8 cellular contexts compared by ENCODE assay signal in the genomic region with DNA sequence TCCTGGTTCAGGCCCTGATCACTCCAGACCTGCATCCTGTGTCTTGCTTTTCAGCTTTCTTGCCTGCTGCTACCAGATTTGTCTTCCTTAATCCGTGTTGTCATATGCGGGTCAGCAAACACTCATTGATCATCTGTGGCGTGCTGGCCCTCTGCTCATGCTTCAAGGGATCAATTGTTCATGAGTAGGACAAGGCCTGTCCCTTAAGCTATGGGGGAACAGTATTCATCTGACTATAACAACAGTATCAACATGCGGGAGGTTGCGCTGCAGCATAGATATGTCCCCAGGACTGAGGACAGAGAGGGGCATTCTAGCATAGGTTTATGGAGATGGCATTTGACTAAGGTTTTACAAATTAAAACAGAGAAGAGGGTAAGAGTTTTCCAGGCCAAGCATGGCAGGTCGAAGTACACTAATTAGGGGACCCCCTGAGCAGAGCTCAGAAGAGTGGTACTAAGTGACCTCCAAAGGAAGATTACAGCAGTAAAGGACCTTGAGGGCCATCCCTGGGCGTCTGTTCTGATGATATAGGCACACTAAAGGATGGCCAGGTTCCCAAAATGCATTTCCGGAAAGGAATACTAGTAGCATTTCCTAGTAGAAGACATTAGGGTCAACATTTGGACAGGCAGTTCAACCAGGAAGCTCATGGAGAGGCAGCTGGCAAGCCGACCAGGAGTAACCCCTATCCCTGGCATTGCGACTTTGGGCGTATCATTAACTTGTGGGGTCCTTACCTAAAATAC. TPM values are rescaled to one million over a fixed set of nuclear protein-coding genes. Genes with fewer than 3 reads are reported as not detected.
DNase-seq lines count a peak whose midpoint lies in the region; ATAC-seq, FAIRE-seq and TF ChIP-seq lines count a peak whose summit lies in the region.

No MANE protein-coding gene starts in this region.

- FAIRE-seq in HepG2 (lab: Jason Lieb, UNC), result no peak

- H3K4me1 Mint-ChIP-seq in MCF 10A (ENCODE audit: insufficient read depth, unreplicated experiment), result peaks cover 16% of the 10 kb centered on the region
- H3K4me1 Mint-ChIP-seq in WTC11, result peaks cover 3% of the 10 kb centered on the region
- H3K4me1 Mint-ChIP-seq in stimulated activated memory B cell treated with anti-CD40 and anti-IgM and Interleukin-4, amounts not matched to agents 10 μg/mL and 1 μg/mL and 100 μg/mL, for 72 hours, result peaks cover 29% of the 10 kb centered on the region

- H3K27me3 ChIP-seq in breast epithelium (no peaks in the 10 kb centered on the region), HepG2 (ENCODE audit: control insufficient read depth in 1 of 2, insufficient read depth in 2 of 2, low read length in 2 of 2) (no peaks in the 10 kb centered on the region; a peak in 1 of 5 replicates), transverse colon (no peaks in the 10 kb centered on the region)

- POLR2A ChIA-PET in MCF 10A (lab: Yijun Ruan, JAX) (interaction anchor here (0.6 to 9.1 kb wide), 25 partner anchors 10 to 594 kb away, joined by 3 to 234 read pairs (median 4); a partner anchor contains a TSS), WTC11 (lab: Charles Lee) (interaction anchor here (0.8 to 3.4 kb wide), 6 partner anchors 9 to 71 kb away, joined by 5 to 35 read pairs (median 11); a partner anchor contains a TSS), HepG2 (lab: Yijun Ruan, JAX) (interaction anchor here (1.0 to 4.2 kb wide), 10 partner anchors 10 to 79 kb away, joined by 3 to 108 read pairs (median 9); a partner anchor contains a TSS)

- no peaks in the 10 kb centered on the region for H3K36me3 Mint-ChIP-seq in MCF 10A (ENCODE audit: insufficient read depth, unreplicated experiment)
- no peaks in the 10 kb centered on the region for H3K36me3 Mint-ChIP-seq in WTC11
- peaks cover 2% of the 10 kb centered on the region for H3K36me3 Mint-ChIP-seq in stimulated activated memory B cell treated with anti-CD40 and anti-IgM and Interleukin-4, amounts not matched to agents 10 μg/mL and 1 μg/mL and 100 μg/mL, for 72 hours

- 0 out of 2 replicates have a peak, but pooled peaks have one; percentile 33 for TF ChIP-seq RAD21 in HepG2 (CRISPR knock-in tag; IDR thresholded peaks at IDR 0.05)

- H3K4me1 ChIP-seq in breast epithelium (peaks cover 0 to 7% of the 10 kb centered on the region in 2 donors), HepG2 (ENCODE audit: insufficient read depth, low read length) (peaks cover 61% of the 10 kb centered on the region), transverse colon (peaks cover 14 to 31% (median 20%) of the 10 kb centered on the region in 4 donors)

- H3K27me3 Mint-ChIP-seq in MCF 10A (ENCODE audit: insufficient read depth, unreplicated experiment) (no peaks in the 10 kb centered on the region), WTC11 (ENCODE audit: low read depth) (no peaks in the 10 kb centered on the region; the same call in 1 of the 2 replicates)
- H3K27me3 Mint-ChIP-seq in stimulated activated memory B cell treated with anti-CD40 and anti-IgM and Interleukin-4, amounts not matched to agents 10 μg/mL and 1 μg/mL and 100 μg/mL, for 72 hours, result no peaks in the 10 kb centered on the region

- peak overlapping the region; percentile 72 for H3K9ac ChIP-seq in HepG2 (ENCODE audit: insufficient read depth, low read depth, low read length)

- H3K9me3 ChIP-seq in breast epithelium (no peaks in the 10 kb centered on the region), HepG2 (ENCODE audit: low read length) (no peaks in the 10 kb centered on the region), transverse colon (no peaks in the 10 kb centered on the region)

- 51% methylated on average over 11 of the region's 11 CpGs for WGBS in HepG2 (ENCODE audit: low lambda C conversion rate)
- 32 to 48% methylated on average over 5 to 11 of the region's 11 CpGs for WGBS in transverse colon (ENCODE audit: low coverage in 1 of 2), 2 donors

- ATAC-seq in WTC11 (no peak), HepG2 (no peak), HG03439 (IDR thresholded peaks at IDR 0.05; ENCODE audit: unreplicated experiment) (no peak)
- ATAC-seq in stimulated activated memory B cell treated with anti-CD40 and anti-IgM and Interleukin-4, amounts not matched to agents 10 μg/mL and 1 μg/mL and 100 μg/mL, for 72 hours, result no peak

- CTCF ChIA-PET in MCF 10A (lab: Yijun Ruan, JAX), result interaction anchor here (0.7 to 5.4 kb wide), 13 partner anchors 10 to 433 kb away, joined by 3 to 87 read pairs (median 4); a partner anchor contains a TSS
- CTCF ChIA-PET in WTC11 (lab: Charles Lee), result interaction anchor here (1.2 to 3.5 kb wide), 5 partner anchors 11 to 67 kb away, joined by 3 to 53 read pairs (median 7); a partner anchor contains a TSS
- CTCF ChIA-PET in HepG2 (lab: Yijun Ruan, JAX; ENCODE audit: low intra/inter-chr PET ratio, low total read pairs), result no interaction called here

- DNase-seq in breast epithelium (ENCODE audit: low spot score in 2 of 2) (no peak), MCF 10A (ENCODE audit: unreplicated experiment) (no peak), WTC11 (ENCODE audit: low spot score) (no peak), HepG2 (ENCODE audit: low spot score) (no peak), transverse colon (peak; percentile 26), HT-29 (ENCODE audit: low spot score) (no peak)

- H2AFZ ChIP-seq in HepG2 (ENCODE audit: low read length), result peak overlapping the region; percentile 47

- peak overlapping the region; percentile 90 for H3K4me2 ChIP-seq in HepG2 (ENCODE audit: low read depth, low read length)

- TF ChIP-seq EP300 in HepG2 (IDR thresholded peaks at IDR 0.05; ENCODE audit: low read depth in 2 of 2, low read length in 2 of 2) (no peak), HepG2 (CRISPR knock-in tag; IDR thresholded peaks at IDR 0.05; ENCODE audit: borderline replicate concordance) (no peak), transverse colon (IDR thresholded peaks at IDR 0.05; ENCODE audit: low read depth) (no peak)

- peak overlapping the region; percentile 100 for H3K27ac ChIP-seq in breast epithelium
- H3K27ac ChIP-seq in HepG2 (ENCODE audit: extremely low read length, insufficient read depth, low read length), result peak overlapping the region; percentile 51
- H3K27ac ChIP-seq in transverse colon, result peak overlapping the region; percentile 95 to 100 (median 98)

- BruUV-seq in MCF 10A (replicated peaks; lab: Mats Ljungman, UMichigan), result no TSS peak
- TSS peak; percentile 84 for BruUV-seq in HepG2 (replicated peaks; lab: Mats Ljungman, UMichigan)

- TF ChIP-seq CTCF in breast epithelium (IDR thresholded peaks at IDR 0.05) (no peak), MCF 10A (IDR thresholded peaks at IDR 0.05; ENCODE audit: unreplicated experiment) (no peak), WTC11 (IDR thresholded peaks at IDR 0.05) (no peak), HepG2 (CRISPR knock-in tag; IDR thresholded peaks at IDR 0.05) (no peak), transverse colon (IDR thresholded peaks at IDR 0.05) (no peak)

- H3K9me3 Mint-ChIP-seq in MCF 10A (ENCODE audit: unreplicated experiment) (no peaks in the 10 kb centered on the region), WTC11 (no peaks in the 10 kb centered on the region)
- H3K9me3 Mint-ChIP-seq in stimulated activated memory B cell treated with anti-CD40 and anti-IgM and Interleukin-4, amounts not matched to agents 10 μg/mL and 1 μg/mL and 100 μg/mL, for 72 hours, result no peaks in the 10 kb centered on the region

- in situ Hi-C loops in HepG2 (cut with HindIII; ENCODE audit: extremely low pct_ligation_motif_present, low pct_unique_long_range_greater_than_20kb) (no loop called here), transverse colon (cut with MboI; ENCODE audit: low pct_ligation_motif_present in 1 of 4, low pct_unique_long_range_greater_than_20kb in 1 of 4, low sequenced_read_pairs in 3 of 4) (no loop called here)

- H3K79me2 ChIP-seq in HepG2 (ENCODE audit: insufficient read depth, low read length), result peaks cover 24% of the 10 kb centered on the region

- no peak for TF ChIP-seq POLR2A in breast epithelium (IDR thresholded peaks at IDR 0.05)
- no peak for TF ChIP-seq POLR2A in HepG2 (IDR thresholded peaks at IDR 0.05; ENCODE audit: insufficient read depth in 1 of 2, low read depth in 2 of 2, low read length in 2 of 2)
- TF ChIP-seq POLR2A in transverse colon (IDR thresholded peaks at IDR 0.05), result no peak

- 0 out of 2 replicates have a peak, but pooled peaks cover 2% of the 10 kb centered on the region for H4K20me1 ChIP-seq in HepG2 (ENCODE audit: insufficient read depth, low read length)

- no peak overlapping the region for H3K27ac Mint-ChIP-seq in MCF 10A (ENCODE audit: low read depth, unreplicated experiment)
- peak overlapping the region; percentile 17; the same call in 1 of the 2 replicates for H3K27ac Mint-ChIP-seq in WTC11
- H3K27ac Mint-ChIP-seq in stimulated activated memory B cell treated with anti-CD40 and anti-IgM and Interleukin-4, amounts not matched to agents 10 μg/mL and 1 μg/mL and 100 μg/mL, for 72 hours, result no peak overlapping the region

- H3K4me3 ChIP-seq in breast epithelium (peak overlapping the region; percentile 89 to 96 (median 94)), HepG2 (replicated peaks in 1 of 3; ENCODE audit: insufficient read depth in 1 of 3, low read depth in 2 of 3, low read length in 3 of 3) (peak overlapping the region; percentile 50 to 83 (median 68)), transverse colon (peak overlapping the region in 3 of 4 donors; percentile 52 to 97 (median 72))

- H3K4me3 Mint-ChIP-seq in MCF 10A (ENCODE audit: unreplicated experiment) (no peak overlapping the region), WTC11 (no peak overlapping the region)
- H3K4me3 Mint-ChIP-seq in stimulated activated memory B cell treated with anti-CD40 and anti-IgM and Interleukin-4, amounts not matched to agents 10 μg/mL and 1 μg/mL and 100 μg/mL, for 72 hours, result no peak overlapping the region

- intact Hi-C loops in breast epithelium (cut with DNase I; ENCODE audit: low total_unique reads) (no loop called here), MCF 10A (cut with micrococcal nuclease) (no loop called here), HepG2 (cut with micrococcal nuclease; ENCODE audit: unreplicated experiment) (no loop called here), transverse colon (cut with DNase I; ENCODE audit: low total_unique reads) (no loop called here)

- H3K36me3 ChIP-seq in breast epithelium (no peaks in the 10 kb centered on the region), HepG2 (replicated peaks in 1 of 2; ENCODE audit: control insufficient read depth in 1 of 2, insufficient read depth in 2 of 2, low read length in 2 of 2) (0 out of 5 replicates have a peak, but pooled peaks cover 0 to under 1% of the 10 kb centered on the region in 2 experiments), transverse colon (no peaks in the 10 kb centered on the region)

RNA-seq across cellular contexts. Expression of a gene that starts 0.8 kb away (rescaled TPM):
- total RNA-seq in breast epithelium (10 to 100 TPM; 23.2 to 31.6 (median 27.2) TPM), MCF 10A (2022) (35.8 and 36.2 TPM in 2 replicates), WTC11 (2021) (34.1 to 37.9 TPM (median 34.6 TPM) in 3 replicates), HepG2 (2016; rRNA removed; fragmentation: Illumina TruSeq; extraction: Trizol) (16.8 and 17.2 TPM in 2 replicates), transverse colon (10 to 100 TPM; 34.8 to 53.1 (median 44.7) TPM)
- total RNA-seq in HepG2 (2016; cell fraction: cytosol; rRNA removed; fragmentation: Illumina TruSeq; extraction: Trizol; ENCODE audit: low read depth), result 3.1 and 4.0 TPM in 2 replicates
- 14.8 and 16.9 TPM in 2 replicates for total RNA-seq in HepG2 (2016; cell fraction: insoluble cytoplasmic fraction; rRNA removed; fragmentation: Illumina TruSeq; extraction: Trizol)
- 10.2 and 12.7 TPM in 2 replicates for total RNA-seq in HepG2 (2016; cell fraction: membrane; rRNA removed; fragmentation: Illumina TruSeq; extraction: Trizol)
- 9.1 and 12.7 TPM in 2 replicates for total RNA-seq in HepG2 (2016; cell fraction: nucleus; rRNA removed; fragmentation: Illumina TruSeq; extraction: Trizol)
- 22.9 and 25.1 TPM in 2 replicates for polyA plus RNA-seq in HepG2 (2011; rRNA removed)
- polyA plus RNA-seq in HepG2 (2011; cell fraction: cytosol; rRNA removed), result 24.3 and 29.1 TPM in 2 replicates
- 35.0 and 36.6 TPM in 2 replicates for polyA plus RNA-seq in HepG2 (2011; cell fraction: nucleus; rRNA removed)
- 9.7 and 13.0 TPM in 2 replicates for polyA plus RNA-seq in HepG2 (2012)
- polyA plus RNA-seq in HepG2 (2016; cell fraction: cytosol; fragmentation: Illumina TruSeq; extraction: Trizol; ENCODE audit: low read depth), result 1.9 and 2.9 TPM in 2 replicates
- 14.5 TPM in 2 replicates for polyA plus RNA-seq in HepG2 (2016; cell fraction: insoluble cytoplasmic fraction; fragmentation: Illumina TruSeq; extraction: Trizol; ENCODE audit: low read depth)
- 6.4 and 6.5 TPM in 2 replicates for polyA plus RNA-seq in HepG2 (2016; cell fraction: membrane; fragmentation: Illumina TruSeq; extraction: Trizol; ENCODE audit: low read depth)
- 14.3 and 15.1 TPM in 2 replicates for polyA plus RNA-seq in HepG2 (2016; cell fraction: nucleus; fragmentation: Illumina TruSeq; extraction: Trizol; ENCODE audit: insufficient read depth, low read depth)
- polyA minus RNA-seq in HepG2 (2011; rRNA and poly(A)+ RNA removed; ENCODE audit: low replicate concordance), result 49.0 and 55.7 TPM in 2 replicates
- polyA minus RNA-seq in HepG2 (2011; cell fraction: cytosol; rRNA and poly(A)+ RNA removed), result 15.0 and 15.7 TPM in 2 replicates
- 22.0 and 24.1 TPM in 2 replicates for polyA minus RNA-seq in HepG2 (2011; cell fraction: nucleus; rRNA and poly(A)+ RNA removed)
- total RNA-seq in HT-29 (2014; rRNA removed; shearing (Covaris generic)), result 36.0 and 37.7 TPM in 2 replicates

RNA-seq across cellular contexts. Expression of a gene that starts 11.5 kb away (rescaled TPM):
- total RNA-seq in breast epithelium, result 10 to 100 TPM; 11.5 to 18.9 (median 13.4) TPM
- 31.5 and 34.0 TPM in 2 replicates for total RNA-seq in MCF 10A (2022)
- total RNA-seq in WTC11 (2021), result 28.3 to 32.9 TPM (median 28.3 TPM) in 3 replicates
- 10.2 and 14.9 TPM in 2 replicates for total RNA-seq in HepG2 (2016; rRNA removed; fragmentation: Illumina TruSeq; extraction: Trizol)
- total RNA-seq in HepG2 (2016; cell fraction: cytosol; rRNA removed; fragmentation: Illumina TruSeq; extraction: Trizol; ENCODE audit: low read depth), result 2.1 and 2.4 TPM in 2 replicates
- total RNA-seq in HepG2 (2016; cell fraction: insoluble cytoplasmic fraction; rRNA removed; fragmentation: Illumina TruSeq; extraction: Trizol), result 10.1 and 14.6 TPM in 2 replicates
- total RNA-seq in HepG2 (2016; cell fraction: membrane; rRNA removed; fragmentation: Illumina TruSeq; extraction: Trizol), result 6.4 and 6.5 TPM in 2 replicates
- 11.2 and 11.7 TPM in 2 replicates for total RNA-seq in HepG2 (2016; cell fraction: nucleus; rRNA removed; fragmentation: Illumina TruSeq; extraction: Trizol)
- 10.3 and 12.3 TPM in 2 replicates for polyA plus RNA-seq in HepG2 (2011; rRNA removed)
- polyA plus RNA-seq in HepG2 (2011; cell fraction: cytosol; rRNA removed), result 9.8 and 12.1 TPM in 2 replicates
- 27.6 and 28.0 TPM in 2 replicates for polyA plus RNA-seq in HepG2 (2011; cell fraction: nucleus; rRNA removed)
- 6.7 and 9.1 TPM in 2 replicates for polyA plus RNA-seq in HepG2 (2012)
- polyA plus RNA-seq in HepG2 (2016; cell fraction: cytosol; fragmentation: Illumina TruSeq; extraction: Trizol; ENCODE audit: low read depth), result 1.3 and 1.8 TPM in 2 replicates
- 7.7 and 9.1 TPM in 2 replicates for polyA plus RNA-seq in HepG2 (2016; cell fraction: insoluble cytoplasmic fraction; fragmentation: Illumina TruSeq; extraction: Trizol; ENCODE audit: low read depth)
- polyA plus RNA-seq in HepG2 (2016; cell fraction: membrane; fragmentation: Illumina TruSeq; extraction: Trizol; ENCODE audit: low read depth), result 3.6 and 3.7 TPM in 2 replicates
- polyA plus RNA-seq in HepG2 (2016; cell fraction: nucleus; fragmentation: Illumina TruSeq; extraction: Trizol; ENCODE audit: insufficient read depth, low read depth), result 14.2 and 14.7 TPM in 2 replicates
- 18.7 and 35.4 TPM in 2 replicates for polyA minus RNA-seq in HepG2 (2011; rRNA and poly(A)+ RNA removed; ENCODE audit: low replicate concordance)
- 4.0 and 5.7 TPM in 2 replicates for polyA minus RNA-seq in HepG2 (2011; cell fraction: cytosol; rRNA and poly(A)+ RNA removed)
- 19.3 and 23.9 TPM in 2 replicates for polyA minus RNA-seq in HepG2 (2011; cell fraction: nucleus; rRNA and poly(A)+ RNA removed)
- 10 to 100 TPM; 28.1 to 36.2 (median 31.4) TPM for total RNA-seq in transverse colon
- 23.4 and 23.5 TPM in 2 replicates for total RNA-seq in HT-29 (2014; rRNA removed; shearing (Covaris generic))

RNA-seq across cellular contexts. Expression of a gene that starts 21.7 kb away (rescaled TPM):
- 10 to 100 TPM; 11.5 to 84.3 (median 77.7) TPM for total RNA-seq in breast epithelium
- total RNA-seq in MCF 10A (2022), result 88.8 and 103 TPM in 2 replicates
- 50.7 to 59.1 TPM (median 56.0 TPM) in 3 replicates for total RNA-seq in WTC11 (2021)
- total RNA-seq in HepG2 (2016; rRNA removed; fragmentation: Illumina TruSeq; extraction: Trizol), result 6.2 and 27.3 TPM in 2 replicates
- total RNA-seq in HepG2 (2016; cell fraction: cytosol; rRNA removed; fragmentation: Illumina TruSeq; extraction: Trizol; ENCODE audit: low read depth), result 6.1 and 6.8 TPM in 2 replicates
- 6.3 and 26.1 TPM in 2 replicates for total RNA-seq in HepG2 (2016; cell fraction: insoluble cytoplasmic fraction; rRNA removed; fragmentation: Illumina TruSeq; extraction: Trizol)
- 6.5 and 7.6 TPM in 2 replicates for total RNA-seq in HepG2 (2016; cell fraction: membrane; rRNA removed; fragmentation: Illumina TruSeq; extraction: Trizol)
- total RNA-seq in HepG2 (2016; cell fraction: nucleus; rRNA removed; fragmentation: Illumina TruSeq; extraction: Trizol), result 39.9 and 46.9 TPM in 2 replicates
- 45.8 and 56.0 TPM in 2 replicates for polyA plus RNA-seq in HepG2 (2011; rRNA removed)
- 11.1 and 18.9 TPM in 2 replicates for polyA plus RNA-seq in HepG2 (2011; cell fraction: cytosol; rRNA removed)
- 493 and 513 TPM in 2 replicates for polyA plus RNA-seq in HepG2 (2011; cell fraction: nucleus; rRNA removed)
- polyA plus RNA-seq in HepG2 (2012), result 24.8 and 36.0 TPM in 2 replicates
- polyA plus RNA-seq in HepG2 (2016; cell fraction: cytosol; fragmentation: Illumina TruSeq; extraction: Trizol; ENCODE audit: low read depth), result 4.2 and 5.0 TPM in 2 replicates
- polyA plus RNA-seq in HepG2 (2016; cell fraction: insoluble cytoplasmic fraction; fragmentation: Illumina TruSeq; extraction: Trizol; ENCODE audit: low read depth), result 6.8 and 9.0 TPM in 2 replicates
- 6.7 and 6.9 TPM in 2 replicates for polyA plus RNA-seq in HepG2 (2016; cell fraction: membrane; fragmentation: Illumina TruSeq; extraction: Trizol; ENCODE audit: low read depth)
- polyA plus RNA-seq in HepG2 (2016; cell fraction: nucleus; fragmentation: Illumina TruSeq; extraction: Trizol; ENCODE audit: insufficient read depth, low read depth), result 133 and 150 TPM in 2 replicates
- polyA minus RNA-seq in HepG2 (2011; rRNA and poly(A)+ RNA removed; ENCODE audit: low replicate concordance), result 15.3 and 41.9 TPM in 2 replicates
- 3.1 and 3.3 TPM in 2 replicates for polyA minus RNA-seq in HepG2 (2011; cell fraction: cytosol; rRNA and poly(A)+ RNA removed)
- polyA minus RNA-seq in HepG2 (2011; cell fraction: nucleus; rRNA and poly(A)+ RNA removed), result 33.8 and 34.6 TPM in 2 replicates
- 100 to 1,000 TPM in 1 of 4 donors, 10 to 100 TPM in 3; 41.8 to 100 (median 64.6) TPM for total RNA-seq in transverse colon
- 57.9 and 58.0 TPM in 2 replicates for total RNA-seq in HT-29 (2014; rRNA removed; shearing (Covaris generic))
